8 cellular contexts compared by ENCODE assay signal in genomic region chr19:49664171-49665070, GRCh38. TPM values are rescaled to one million over a fixed set of nuclear protein-coding genes. Genes with fewer than 3 reads are reported as not detected.
DNase-seq lines count a peak whose midpoint lies in the region; ATAC-seq and TF ChIP-seq lines count a peak whose summit lies in the region.

No MANE protein-coding gene starts in this region.

- no peaks in the 10 kb centered on the region for H4K20me1 ChIP-seq in SU-DHL-6 (ENCODE audit: low read depth, low read length)

- no peaks in the 10 kb centered on the region for H3K27me3 Mint-ChIP-seq in activated naive CD8-positive, alpha-beta T cell treated with anti-CD3 and anti-CD28 coated beads, Interleukin-2, amount 10 ng/mL, durations not matched to agents 7 days and 5 days

- 0 out of 2 replicates have a peak, but pooled peaks cover 5% of the 10 kb centered on the region for H3F3A ChIP-seq in SU-DHL-6 (ENCODE audit: insufficient read depth)

- H3K36me3 ChIP-seq in SU-DHL-6 (ENCODE audit: low read length) (0 out of 2 replicates have a peak, but pooled peaks cover 3% of the 10 kb centered on the region), cardiac muscle cell (peaks cover 8% of the 10 kb centered on the region), parathyroid adenoma (ENCODE audit: control insufficient read depth, insufficient read depth, low read length) (no peaks in the 10 kb centered on the region), tibial artery (peaks cover 20 to 38% (median 38%) of the 10 kb centered on the region in 3 donors)

- DNase-seq in AG08396 (ENCODE audit: low spot score) (peak; percentile 92), NCI-H1092 (lab: John Stamatoyannopoulos, UW) (peak; percentile 34), cardiac muscle cell (ENCODE audit: low read depth in 1 of 2, low spot score in 1 of 2) (peak; percentile 80 to 89), tibial artery (peak; percentile 88 to 95)
- DNase-seq in activated naive CD8-positive, alpha-beta T cell treated with anti-CD3 and anti-CD28 coated beads, Interleukin-2, amount 10 ng/mL, durations not matched to agents 7 days and 5 days = peak; percentile 90

- intact Hi-C loops in tibial artery (cut with DNase I; ENCODE audit: low total_unique reads) = no loop called here

- H3K36me3 Mint-ChIP-seq in activated naive CD8-positive, alpha-beta T cell treated with anti-CD3 and anti-CD28 coated beads, Interleukin-2, amount 10 ng/mL, durations not matched to agents 7 days and 5 days = peaks cover 2% of the 10 kb centered on the region

- H3K79me2 ChIP-seq in SU-DHL-6 (ENCODE audit: insufficient read depth, low read length) (peaks cover 44% of the 10 kb centered on the region), parathyroid adenoma (no peaks in the 10 kb centered on the region)

- H2AFZ ChIP-seq in SU-DHL-6 (ENCODE audit: low read depth, low read length, severe bottlenecking) = no peak overlapping the region
- peak overlapping the region; percentile 93 for H2AFZ ChIP-seq in parathyroid adenoma

- ATAC-seq in GM19397 (IDR thresholded peaks at IDR 0.05; ENCODE audit: unreplicated experiment) = peak; percentile 48
- peak; percentile 59 for ATAC-seq in activated naive CD8-positive, alpha-beta T cell treated with anti-CD3 and anti-CD28 coated beads, Interleukin-2, amount 10 ng/mL, durations not matched to agents 7 days and 5 days (ENCODE audit: low read depth)

- H3K4me3 Mint-ChIP-seq in activated naive CD8-positive, alpha-beta T cell treated with anti-CD3 and anti-CD28 coated beads, Interleukin-2, amount 10 ng/mL, durations not matched to agents 7 days and 5 days = peak overlapping the region; percentile 94

- H3K27ac Mint-ChIP-seq in activated naive CD8-positive, alpha-beta T cell treated with anti-CD3 and anti-CD28 coated beads, Interleukin-2, amount 10 ng/mL, durations not matched to agents 7 days and 5 days = peak overlapping the region; percentile 93

- no peaks in the 10 kb centered on the region for H3K9me3 ChIP-seq in SU-DHL-6 (ENCODE audit: insufficient read depth, low read length)
- H3K9me3 ChIP-seq in cardiac muscle cell (ENCODE audit: low read depth) = no peaks in the 10 kb centered on the region
- H3K9me3 ChIP-seq in parathyroid adenoma (ENCODE audit: control insufficient read depth, low read length) = no peaks in the 10 kb centered on the region
- no peaks in the 10 kb centered on the region for H3K9me3 ChIP-seq in tibial artery

- peak overlapping the region; percentile 80 for H3K4me2 ChIP-seq in SU-DHL-6 (ENCODE audit: low read depth, low read length, poor library complexity, severe bottlenecking)
- H3K4me2 ChIP-seq in parathyroid adenoma (ENCODE audit: low read length) = peak overlapping the region; percentile 100

- peak overlapping the region; percentile 90 for H3K27ac ChIP-seq in SU-DHL-6 (ENCODE audit: low read depth, low read length)
- H3K27ac ChIP-seq in cardiac muscle cell = no peak overlapping the region
- peak overlapping the region; percentile 92 for H3K27ac ChIP-seq in parathyroid adenoma
- peak overlapping the region; percentile 91 to 93 for H3K27ac ChIP-seq in tibial artery

- peak overlapping the region; percentile 90 for H3K9ac ChIP-seq in SU-DHL-6 (ENCODE audit: low read length)
- H3K9ac ChIP-seq in parathyroid adenoma = peak overlapping the region; percentile 5

- H3K4me1 ChIP-seq in cardiac muscle cell (ENCODE audit: low read depth) (peaks cover 6% of the 10 kb centered on the region), parathyroid adenoma (no peaks in the 10 kb centered on the region), tibial artery (peaks cover 0 to 32% (median 18%) of the 10 kb centered on the region in 4 donors)

- TF ChIP-seq CTCF in SU-DHL-6 (IDR thresholded peaks at IDR 0.05; ENCODE audit: insufficient read depth, low read length, poor library complexity, severe bottlenecking) (no peak), cardiac muscle cell (IDR thresholded peaks at IDR 0.05; ENCODE audit: low read depth, low read length) (no peak), parathyroid adenoma (IDR thresholded peaks at IDR 0.05) (no peak), tibial artery (IDR thresholded peaks at IDR 0.05) (peak; percentile 38 to 45)

- H3K4me3 ChIP-seq in SU-DHL-6 (ENCODE audit: insufficient read depth, low read length, poor library complexity, severe bottlenecking) (peak overlapping the region; percentile 96), cardiac muscle cell (peak overlapping the region; percentile 78), parathyroid adenoma (ENCODE audit: low read depth, low read length) (peak overlapping the region; percentile 96), tibial artery (peak overlapping the region; percentile 77 to 78)

- no peaks in the 10 kb centered on the region for H3K9me3 Mint-ChIP-seq in activated naive CD8-positive, alpha-beta T cell treated with anti-CD3 and anti-CD28 coated beads, Interleukin-2, amount 10 ng/mL, durations not matched to agents 7 days and 5 days

- peaks cover 25% of the 10 kb centered on the region for H3K4me1 Mint-ChIP-seq in activated naive CD8-positive, alpha-beta T cell treated with anti-CD3 and anti-CD28 coated beads, Interleukin-2, amount 10 ng/mL, durations not matched to agents 7 days and 5 days

- POLR2A ChIA-PET in activated naive CD8-positive, alpha-beta T cell treated with anti-CD3 and anti-CD28 coated beads, Interleukin-2, amount 10 ng/mL, durations not matched to agents 7 days and 5 days (lab: Charles Lee) = interaction anchor here (0.6 to 3.9 kb wide), 12 partner anchors 8 to 169 kb away, joined by 3 to 46 read pairs (median 3); partner anchors contain the start of genes NOSIP, PRMT1, PRR12 and PRRG2

- H3K27me3 ChIP-seq in SU-DHL-6 (ENCODE audit: low read length) = no peaks in the 10 kb centered on the region
- H3K27me3 ChIP-seq in cardiac muscle cell = no peaks in the 10 kb centered on the region
- no peaks in the 10 kb centered on the region for H3K27me3 ChIP-seq in parathyroid adenoma (ENCODE audit: control insufficient read depth, insufficient read depth, low read length)
- H3K27me3 ChIP-seq in tibial artery = no peaks in the 10 kb centered on the region

- H3K9me2 ChIP-seq in SU-DHL-6 (replicated peaks; ENCODE audit: insufficient read depth, low read length) = no peaks in the 10 kb centered on the region

RNA-seq across cellular contexts. Expression of gene IRF3, which starts 1.2 kb away (rescaled TPM):
- 100 to 1,000 TPM; 198 to 205 TPM for total RNA-seq in activated naive CD8-positive, alpha-beta T cell treated with anti-CD3 and anti-CD28 coated beads, Interleukin-2, amount 10 ng/mL, durations not matched to agents 7 days and 5 days
- total RNA-seq in cardiac muscle cell = 137 and 145 TPM in 2 replicates
- polyA plus RNA-seq in cardiac muscle cell = 37.6 and 38.4 TPM in 2 replicates

RNA-seq across cellular contexts. Expression of gene BCL2L12, which starts 1.3 kb away (rescaled TPM):
- total RNA-seq in activated naive CD8-positive, alpha-beta T cell treated with anti-CD3 and anti-CD28 coated beads, Interleukin-2, amount 10 ng/mL, durations not matched to agents 7 days and 5 days = 10 to 100 TPM; 63.4 to 71.3 TPM
- 39.4 and 41.3 TPM in 2 replicates for total RNA-seq in cardiac muscle cell
- polyA plus RNA-seq in cardiac muscle cell = 55.5 and 59.4 TPM in 2 replicates

RNA-seq across cellular contexts. Expression of gene PRMT1, which starts 12.7 kb away (rescaled TPM):
- total RNA-seq in activated naive CD8-positive, alpha-beta T cell treated with anti-CD3 and anti-CD28 coated beads, Interleukin-2, amount 10 ng/mL, durations not matched to agents 7 days and 5 days = 100 to 1,000 TPM; 118 to 123 TPM
- total RNA-seq in cardiac muscle cell = 494 and 516 TPM in 2 replicates
- 398 and 431 TPM in 2 replicates for polyA plus RNA-seq in cardiac muscle cell

RNA-seq across cellular contexts. Expression of gene SCAF1, which starts 22.4 kb away (rescaled TPM):
- total RNA-seq in activated naive CD8-positive, alpha-beta T cell treated with anti-CD3 and anti-CD28 coated beads, Interleukin-2, amount 10 ng/mL, durations not matched to agents 7 days and 5 days = 10 to 100 TPM; 64.7 to 66.9 TPM
- total RNA-seq in cardiac muscle cell = 66.9 and 71.0 TPM in 2 replicates
- polyA plus RNA-seq in cardiac muscle cell = 16.4 and 19.3 TPM in 2 replicates

RNA-seq across cellular contexts. Expression of gene RRAS, which starts 24.5 kb away (rescaled TPM):
- total RNA-seq in activated naive CD8-positive, alpha-beta T cell treated with anti-CD3 and anti-CD28 coated beads, Interleukin-2, amount 10 ng/mL, durations not matched to agents 7 days and 5 days = 10 to 100 TPM; 12.3 to 14.9 TPM
- total RNA-seq in cardiac muscle cell = 41.3 and 42.6 TPM in 2 replicates
- 80.1 and 88.1 TPM in 2 replicates for polyA plus RNA-seq in cardiac muscle cell

Comparison
In these comparisons a context has a peak if more than half of its experiments do, and no peak if none do; other contexts are left out.
1. DNase-seq: peak in every context shown above with its lines; median percentile 92 in AG08396; 92 in tibial artery; 90 in activated naive CD8-positive, alpha-beta T cell treated with anti-CD3 and anti-CD28 coated beads, Interleukin-2, amount 10 ng/mL, durations not matched to agents 7 days and 5 days; 84 in cardiac muscle cell; 34 in NCI-H1092.
2. CTCF ChIP-seq: peak in tibial artery (2 of 2); none in SU-DHL-6 (single experiment), cardiac muscle cell (single experiment) and parathyroid adenoma (single experiment).
3. Peak in every context shown above with its lines, with median percentiles within 50 percentile points of each other: H3K4me3 ChIP-seq.